In the genomic region with DNA sequence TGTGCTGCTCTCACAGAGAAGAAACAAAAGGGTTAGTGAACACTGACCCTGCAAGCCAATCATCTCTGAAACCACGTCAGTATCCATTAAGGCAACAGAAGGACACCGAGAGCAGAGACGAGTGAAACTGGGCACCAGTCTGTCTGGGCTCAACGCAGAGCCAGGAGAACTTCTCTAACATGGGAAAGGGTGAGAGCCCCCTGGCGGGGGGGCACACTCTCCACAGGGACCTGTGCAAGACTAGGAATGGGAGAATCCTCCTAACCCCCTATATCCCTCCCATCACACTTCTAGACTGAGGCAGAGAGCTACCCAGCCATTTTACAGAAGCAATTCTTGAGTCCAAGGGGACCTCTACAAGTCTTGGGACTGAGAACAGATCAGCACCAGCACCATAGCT, we compare ENCODE assay signal across 24 cellular contexts.
DNase-seq lines count a peak whose midpoint lies in the region; ATAC-seq, FAIRE-seq and TF ChIP-seq lines count a peak whose summit lies in the region.
"Had no signal": no experiment of that assay in that cellular context is flagged by ENCODE, and none has a peak within 500 bp of the region (broad histone marks: within the 10 kb centered on the region; RNA-seq: fewer than 3 reads in every experiment).

No MANE protein-coding gene starts in this region.

- peaks cover 20% of the 10 kb centered on the region for H3K9me3 Mint-ChIP-seq in WTC11

- TF ChIP-seq CTCF in A549 (IDR thresholded peaks at IDR 0.05) (no peak), GM06990 (IDR thresholded peaks at IDR 0.05; ENCODE audit: insufficient read depth, low read length, poor library complexity, severe bottlenecking) (peak; percentile 11), WTC11 (IDR thresholded peaks at IDR 0.05) (no peak)

- TF ChIP-seq RAD21 in A549 (conservative IDR thresholded peaks at IDR 0.05 in 1 of 2, IDR thresholded peaks at IDR 0.05 in 1 of 2), result peak in 1 of 2 experiments; percentile 3; a peak in 1 of 5 replicates

- no peak overlapping the region for H4K8ac ChIP-seq in mesendoderm (ENCODE audit: low read depth, low read length)

- H3K9me3 ChIP-seq in A549, result peaks cover 3% of the 10 kb centered on the region; the same call in 2 of the 3 replicates
- H3K9me3 ChIP-seq: MG63, Peyer's patch, SJSA1 had no signal

- H3K36me3 ChIP-seq in GM06990 (ENCODE audit: control insufficient read depth, insufficient read depth, low read length), result no peaks in the 10 kb centered on the region
- no peaks in the 10 kb centered on the region for H3K36me3 ChIP-seq in mesendoderm (ENCODE audit: control insufficient read depth, insufficient read depth, low read length)
- H3K36me3 ChIP-seq: MG63, Peyer's patch, SJSA1 had no signal

- H3K23ac ChIP-seq in mesendoderm (ENCODE audit: low read length), result no peak overlapping the region

- TF ChIP-seq EP300 in A549 (IDR thresholded peaks at IDR 0.05), result no peak

- no peaks in the 10 kb centered on the region; the same call in 1 of the 2 replicates for H3K27me3 Mint-ChIP-seq in WTC11 (ENCODE audit: low read depth)
- H3K27me3 Mint-ChIP-seq: IgD-negative memory B cell had no signal

- POLR2A ChIA-PET in A549 (lab: Yijun Ruan, JAX) (no interaction called here), WTC11 (lab: Charles Lee) (no interaction called here)

- no peaks in the 10 kb centered on the region for H3K27me3 ChIP-seq in GM06990 (replicated peaks; ENCODE audit: control insufficient read depth, insufficient read depth, low read length)
- no peaks in the 10 kb centered on the region for H3K27me3 ChIP-seq in mesendoderm (ENCODE audit: insufficient read depth, low read length, poor library complexity)
- H3K27me3 ChIP-seq: MG63, Peyer's patch, SJSA1 had no signal

- TF ChIP-seq POLR2A in A549 (IDR thresholded peaks at IDR 0.05; ENCODE audit: low read length), result no peak

- DNase-seq in A549 (ENCODE audit: low read depth in 1 of 2, low spot score in 1 of 2) (no peak), GM06990 (ENCODE audit: extremely low read depth, insufficient read length) (no peak), WTC11 (ENCODE audit: low spot score) (peak; percentile 12), mesendoderm (peak; percentile 12), epidermal melanocyte (ENCODE audit: insufficient read length, low spot score) (no peak)
- DNase-seq: C1 segment of cervical spinal cord; DMS79 treated with DMSO at 0.1 percent for 48 hours; GM23248; Kasumi-1; MG63; NCI-H1048; NCI-H1436; NCI-H2029 treated with DMSO at 0.1 percent for 48 hours; NCI-H2171; NCI-H526; NK-92 treated with Interleukin-12 subunit alpha and Interleukin-12 subunit beta, amount 100 ng/mL, for 24 hours; Peyer's patch; SW 1271 had no signal

- H3K4me3 Mint-ChIP-seq in WTC11, result no peak overlapping the region
- H3K4me3 Mint-ChIP-seq: IgD-negative memory B cell had no signal

- H3K79me1 ChIP-seq in mesendoderm (ENCODE audit: low read length), result no peaks in the 10 kb centered on the region

- H3K27ac Mint-ChIP-seq in WTC11, result no peak overlapping the region
- H3K27ac Mint-ChIP-seq: IgD-negative memory B cell had no signal

- no peak overlapping the region for H3K18ac ChIP-seq in mesendoderm (ENCODE audit: low read length)

- no peak overlapping the region for H3K56ac ChIP-seq in mesendoderm (ENCODE audit: low read length)

- no peak overlapping the region for H2BK5ac ChIP-seq in mesendoderm (ENCODE audit: low read length)

- H4K5ac ChIP-seq in mesendoderm (ENCODE audit: low read length), result no peak overlapping the region

- H2AK5ac ChIP-seq in mesendoderm (ENCODE audit: low read length), result no peak overlapping the region

- H3K9ac ChIP-seq in mesendoderm (ENCODE audit: low read length), result no peak overlapping the region
- H3K9ac ChIP-seq: GM23248 had no signal

- H3K4me1 ChIP-seq in A549 (no peaks in the 10 kb centered on the region), mesendoderm (ENCODE audit: control insufficient read depth, low read depth, low read length) (no peaks in the 10 kb centered on the region)
- H3K4me1 ChIP-seq: Peyer's patch had no signal

- no peak overlapping the region for H3K4ac ChIP-seq in mesendoderm (ENCODE audit: low read depth, low read length)

- H3K4me2 ChIP-seq in A549 (no peak overlapping the region), mesendoderm (ENCODE audit: low read length) (no peak overlapping the region)

- CTCF ChIA-PET in A549 (lab: Yijun Ruan, JAX), result interaction anchor here (1.1 to 1.6 kb wide), 2 partner anchors 16 to 67 kb away, joined by 3 read pairs; no protein-coding TSS in a partner anchor
- CTCF ChIA-PET in WTC11 (lab: Charles Lee), result interaction anchor here (0.6 kb wide), 1 partner anchor 917 kb away, joined by 3 read pairs; no protein-coding TSS in a partner anchor

- no peak overlapping the region for H2BK15ac ChIP-seq in mesendoderm (replicated peaks; ENCODE audit: low read depth)

- H3K27ac ChIP-seq in A549, result no peak overlapping the region
- H3K27ac ChIP-seq in mesendoderm (ENCODE audit: low read depth, low read length), result no peak overlapping the region
- H3K27ac ChIP-seq: GM23248, HL-60, Peyer's patch, SJSA1 had no signal

- ATAC-seq in A549 (peak; percentile 48 to 54; a peak in 3 of 6 replicates), WTC11 (peak; percentile 71), HG02678 (IDR thresholded peaks at IDR 0.05; ENCODE audit: unreplicated experiment) (no peak), GM18861 (IDR thresholded peaks at IDR 0.05; ENCODE audit: unreplicated experiment) (no peak)

- FAIRE-seq in A549 (lab: Jason Lieb, UNC), result no peak
- FAIRE-seq: D721Med had no signal

- no peaks in the 10 kb centered on the region for H3K79me2 ChIP-seq in mesendoderm (ENCODE audit: control insufficient read depth, insufficient read depth, low read length)

- peaks cover 4% of the 10 kb centered on the region; the same call in 1 of the 2 replicates for H3K4me1 Mint-ChIP-seq in WTC11
- H3K4me1 Mint-ChIP-seq: IgD-negative memory B cell had no signal

- 62% methylated on average over 5 of the region's 5 CpGs for WGBS in A549 (ENCODE audit: missing lambda C conversion rate)
- no CpG with 5 or more reads among the region's 5 CpGs for WGBS in mesendoderm (ENCODE audit: extremely low coverage, insufficient coverage, low lambda C conversion rate)

- H3K36me3 Mint-ChIP-seq in WTC11, result peaks cover 7% of the 10 kb centered on the region; the same call in 1 of the 2 replicates
- H3K36me3 Mint-ChIP-seq: IgD-negative memory B cell had no signal

- H3K4me3 ChIP-seq in A549, result no peak overlapping the region
- H3K4me3 ChIP-seq in GM06990 (replicated peaks; ENCODE audit: low read depth, low read length), result no peak overlapping the region
- H3K4me3 ChIP-seq in mesendoderm (ENCODE audit: low read length), result no peak overlapping the region
- H3K4me3 ChIP-seq: GM23248, MG63, Peyer's patch, SJSA1 had no signal

- no peak overlapping the region for H2BK120ac ChIP-seq in mesendoderm (ENCODE audit: low read depth, low read length)

TF ChIP-seq in A549, 52 proteins besides CTCF, POLR2A, EP300 and RAD21:
- no peak for TF ChIP-seq RARB (CRISPR knock-in tag; IDR thresholded peaks at IDR 0.05)

TF ChIP-seq in WTC11, 78 proteins besides CTCF, POLR2A, EP300 and RAD21:
- TF ChIP-seq CREB1 (CRISPR knock-in tag; IDR thresholded peaks at IDR 0.05) (no peak), IRF2 (CRISPR knock-in tag; IDR thresholded peaks at IDR 0.05; ENCODE audit: borderline replicate concordance, low read depth) (no peak), ZBTB21 (CRISPR knock-in tag; IDR thresholded peaks at IDR 0.05; ENCODE audit: borderline replicate concordance) (no peak), JUN (CRISPR knock-in tag; IDR thresholded peaks at IDR 0.05) (no peak)
- TF ChIP-seq, protein P1, sequence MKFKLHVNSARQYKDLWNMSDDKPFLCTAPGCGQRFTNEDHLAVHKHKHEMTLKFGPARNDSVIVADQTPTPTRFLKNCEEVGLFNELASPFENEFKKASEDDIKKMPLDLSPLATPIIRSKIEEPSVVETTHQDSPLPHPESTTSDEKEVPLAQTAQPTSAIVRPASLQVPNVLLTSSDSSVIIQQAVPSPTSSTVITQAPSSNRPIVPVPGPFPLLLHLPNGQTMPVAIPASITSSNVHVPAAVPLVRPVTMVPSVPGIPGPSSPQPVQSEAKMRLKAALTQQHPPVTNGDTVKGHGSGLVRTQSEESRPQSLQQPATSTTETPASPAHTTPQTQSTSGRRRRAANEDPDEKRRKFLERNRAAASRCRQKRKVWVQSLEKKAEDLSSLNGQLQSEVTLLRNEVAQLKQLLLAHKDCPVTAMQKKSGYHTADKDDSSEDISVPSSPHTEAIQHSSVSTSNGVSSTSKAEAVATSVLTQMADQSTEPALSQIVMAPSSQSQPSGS (CRISPR knock-in tag; IDR thresholded peaks at IDR 0.05; ENCODE audit: borderline replicate concordance, low read depth), result no peak

Comparison
In these comparisons a context has a peak if more than half of its experiments do, and no peak if none do; other contexts are left out.
1. ATAC-seq: peak in A549 (2 of 2) and WTC11 (single experiment); none in HG02678 (single experiment) and GM18861 (single experiment).
2. DNase-seq: peak in WTC11 (single experiment) and mesendoderm (single experiment); none in A549 (0 of 2), GM06990 (single experiment) and epidermal melanocyte (single experiment).